ENCODE assay signal across 23 cellular contexts in genomic region chr3:188219147-188219546, GRCh38.
DNase-seq lines count a peak whose midpoint lies in the region; ATAC-seq and TF ChIP-seq lines count a peak whose summit lies in the region.
"Had no signal": no experiment of that assay in that cellular context is flagged by ENCODE, and none has a peak within 500 bp of the region (broad histone marks: within the 10 kb centered on the region; RNA-seq: fewer than 3 reads in every experiment).

No MANE protein-coding gene starts in this region.

- H3K4me3 ChIP-seq in coronary artery, result peak overlapping the region; percentile 12
- H3K4me3 ChIP-seq in stomach smooth muscle (ENCODE audit: low read length in 2 of 2), result peak overlapping the region in 1 of 2 donors; percentile 36
- H3K4me3 ChIP-seq: HAP-1, MG63 had no signal

- TF ChIP-seq CTCF in Calu3 (IDR thresholded peaks at IDR 0.05; ENCODE audit: unreplicated experiment) (no peak), coronary artery (IDR thresholded peaks at IDR 0.05) (no peak)

- no peaks in the 10 kb centered on the region for H3K9me3 ChIP-seq in stomach smooth muscle (ENCODE audit: control insufficient read depth in 2 of 2, low read length in 2 of 2)
- H3K9me3 ChIP-seq: HAP-1, MG63 had no signal

- DNase-seq in Calu3 (peak; percentile 80), coronary artery (ENCODE audit: low spot score) (no peak), mucosa of gallbladder (ENCODE audit: low spot score) (peak; percentile 66), T1000 (lab: John Stamatoyannopoulos, UW) (no peak), GM19238 (ENCODE audit: insufficient read length, low spot score) (no peak), cerebellar cortex (ENCODE audit: low spot score) (no peak)
- DNase-seq: activated CD4-positive, alpha-beta T cell treated with anti-CD3 and anti-CD28 coated beads, Interleukin-2, amount 50 U/mL, for 1 hour; activated CD8-positive, alpha-beta memory T cell treated with anti-CD3 and anti-CD28 coated beads, Interleukin-2, amount 50 U/mL, for 4 hours; CD4-positive, CD25-positive, alpha-beta regulatory T cell; effector memory CD8-positive, alpha-beta T cell; GDM1; kidney glomerular epithelial cell; MG63; NCI-H510A; stimulated activated CD4-positive, alpha-beta T cell treated with anti-CD3 and anti-CD28 coated beads, Interleukin-12 subunit alpha, Interleukin-12 subunit beta, amount 100 ng/mL, for 4 hours had no signal

- BruUV-seq in Calu3 (replicated peaks; lab: Mats Ljungman, UMichigan), result no TSS peak

- peaks cover 10 to 29% of the 10 kb centered on the region in 2 donors for H3K36me3 ChIP-seq in stomach smooth muscle (ENCODE audit: control insufficient read depth in 2 of 2, insufficient read depth in 2 of 2, low read length in 2 of 2)
- H3K36me3 ChIP-seq: HAP-1 had no signal

- H3K4me1 ChIP-seq in stomach smooth muscle (ENCODE audit: control insufficient read depth, insufficient read depth, low read length), result peaks cover 63% of the 10 kb centered on the region

- CTCF ChIA-PET in Calu3 (lab: Charles Lee), result interaction anchor here (0.6 to 1.4 kb wide), 8 partner anchors 27 to 471 kb away, joined by 3 to 10 read pairs (median 4); no protein-coding TSS in a partner anchor

- no peak for ATAC-seq in GM21360 (IDR thresholded peaks at IDR 0.05; ENCODE audit: unreplicated experiment)
- ATAC-seq: activated naive CD4-positive, alpha-beta T cell treated with anti-CD3 and anti-CD28 coated beads, Interleukin-2, amount 50 U/mL, for 72 hours; activated T-helper 17 cell treated with anti-CD3 and anti-CD28 coated beads, Interleukin-2, amount 50 U/mL, for 72 hours; effector memory CD8-positive, alpha-beta T cell; Panc1 had no signal

- H3K27ac Mint-ChIP-seq in Calu3 (ENCODE audit: unreplicated experiment), result peak overlapping the region; percentile 62
- H3K27ac Mint-ChIP-seq: activated naive CD4-positive, alpha-beta T cell treated with anti-CD3 and anti-CD28 coated beads, Interleukin-2, amount 50 U/mL, for 72 hours; stimulated activated naive CD8-positive, alpha-beta T cell treated with anti-CD3 and anti-CD28 coated beads, Interleukin-15, Interleukin-2, amounts not matched to agents 100 ng/mL and 50 ng/mL, for 24 hours; T-helper 1 cell treated with Interleukin-12 subunit alpha and Interleukin-12 subunit beta and Interleukin-4 antibody, amounts not matched to agents 30 μg/mL and 1 μg/mL, for 36 hours had no signal

- H3K4me1 Mint-ChIP-seq in Calu3 (ENCODE audit: low read depth, unreplicated experiment), result peaks cover 88% of the 10 kb centered on the region

- no peak overlapping the region for H3K4me3 Mint-ChIP-seq in Calu3 (ENCODE audit: low read depth, unreplicated experiment)
- H3K4me3 Mint-ChIP-seq: activated T-helper 17 cell treated with anti-CD3 and anti-CD28 coated beads, Interleukin-2, amount 50 U/mL, for 72 hours; CD4-positive, CD25-positive, alpha-beta regulatory T cell; effector memory CD8-positive, alpha-beta T cell; stimulated activated naive CD8-positive, alpha-beta T cell treated with anti-CD3 and anti-CD28 coated beads, Interleukin-15, Interleukin-2, amounts not matched to agents 100 ng/mL and 50 ng/mL, for 24 hours; T-helper 1 cell treated with Interleukin-12 subunit alpha and Interleukin-12 subunit beta and Interleukin-4 antibody, amounts not matched to agents 30 μg/mL and 1 μg/mL, for 36 hours had no signal

- H3K9me3 Mint-ChIP-seq in Calu3 (ENCODE audit: low read depth, unreplicated experiment), result peaks cover 3% of the 10 kb centered on the region
- H3K9me3 Mint-ChIP-seq: activated T-helper 17 cell treated with anti-CD3 and anti-CD28 coated beads, Interleukin-2, amount 50 U/mL, for 72 hours; effector memory CD8-positive, alpha-beta T cell; stimulated activated naive CD8-positive, alpha-beta T cell treated with anti-CD3 and anti-CD28 coated beads, Interleukin-15, Interleukin-2, amounts not matched to agents 100 ng/mL and 50 ng/mL, for 24 hours; T-helper 1 cell treated with Interleukin-12 subunit alpha and Interleukin-12 subunit beta and Interleukin-4 antibody, amounts not matched to agents 30 μg/mL and 1 μg/mL, for 36 hours had no signal

- H3K27me3 Mint-ChIP-seq in Calu3 (ENCODE audit: unreplicated experiment), result no peaks in the 10 kb centered on the region
- H3K27me3 Mint-ChIP-seq: activated T-helper 17 cell treated with anti-CD3 and anti-CD28 coated beads, Interleukin-2, amount 50 U/mL, for 72 hours; CD4-positive, CD25-positive, alpha-beta regulatory T cell; effector memory CD8-positive, alpha-beta T cell; stimulated activated naive CD8-positive, alpha-beta T cell treated with anti-CD3 and anti-CD28 coated beads, Interleukin-15, Interleukin-2, amounts not matched to agents 100 ng/mL and 50 ng/mL, for 24 hours had no signal

- H3K9ac ChIP-seq in stomach smooth muscle (ENCODE audit: low read length in 2 of 2), result peak overlapping the region in 1 of 2 donors; percentile 4

- H3K27me3 ChIP-seq in stomach smooth muscle (ENCODE audit: control insufficient read depth in 1 of 2, insufficient read depth in 2 of 2, low read length in 2 of 2), result no peaks in the 10 kb centered on the region
- H3K27me3 ChIP-seq: MG63 had no signal

- H3K27ac ChIP-seq in coronary artery (peak overlapping the region; percentile 94 to 96), stomach smooth muscle (ENCODE audit: low read length) (peak overlapping the region; percentile 100)

- peaks cover 13% of the 10 kb centered on the region for H3K36me3 Mint-ChIP-seq in Calu3 (ENCODE audit: insufficient read depth, unreplicated experiment)

- intact Hi-C loops in Calu3 (cut with micrococcal nuclease; ENCODE audit: unreplicated experiment), result loop anchor here (1.0 to 2.0 kb wide), 5 partner anchors 50 to 731 kb away; no protein-coding TSS in a partner anchor

Comparison
In these comparisons a context has a peak if more than half of its experiments do, and no peak if none do; other contexts are left out.
1. DNase-seq: peak in Calu3 (single experiment) and mucosa of gallbladder (single experiment); none in coronary artery (single experiment), T1000 (single experiment), GM19238 (single experiment) and cerebellar cortex (single experiment).